ENCODE assay signal across 8 cellular contexts in the genomic region with DNA sequence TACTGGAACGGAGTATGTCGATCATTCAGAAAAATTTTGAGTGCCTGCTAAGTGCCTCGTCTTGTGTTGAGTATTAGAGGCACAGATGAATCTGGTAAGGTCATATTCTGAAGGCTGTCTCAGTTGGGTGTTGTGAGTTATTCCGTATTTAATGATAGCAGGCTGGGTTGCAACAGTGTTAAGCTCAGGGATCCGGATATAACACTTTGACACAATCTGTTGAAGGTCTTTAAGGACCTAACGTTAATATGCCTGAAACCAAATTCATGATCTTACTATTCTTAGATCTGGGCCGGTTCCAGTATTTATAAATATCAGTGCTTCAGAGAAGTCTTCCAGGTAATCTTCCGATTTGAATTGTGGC. TPM values are rescaled to one million over a fixed set of nuclear protein-coding genes. Genes with fewer than 3 reads are reported as not detected.
DNase-seq lines count a peak whose midpoint lies in the region; ATAC-seq, FAIRE-seq and TF ChIP-seq lines count a peak whose summit lies in the region.

No MANE protein-coding gene starts in this region.

- peaks cover 10% of the 10 kb centered on the region for H3K36me3 ChIP-seq in bronchial epithelial cell (ENCODE audit: control insufficient read depth, insufficient read depth, low read length)

- DNase-seq in stimulated activated naive CD8-positive, alpha-beta T cell treated with anti-CD3 and anti-CD28 coated beads, Interleukin-15, Interleukin-2, amounts not matched to agents 100 U/mL and 50 U/mL, for 24 hours = no peak
- no peak for DNase-seq in bronchial epithelial cell (ENCODE audit: low read depth)
- DNase-seq in mesothelial cell of epicardium (ENCODE audit: low spot score in 2 of 2, unreplicated experiment in 2 of 2) = no peak
- DNase-seq in epidermal melanocyte (ENCODE audit: insufficient read length, low spot score) = no peak
- DNase-seq in NCI-H1417 treated with DMSO at 0.1 percent for 48 hours (lab: John Stamatoyannopoulos, UW) = no peak

- H3K36me3 Mint-ChIP-seq in stimulated activated naive CD8-positive, alpha-beta T cell treated with anti-CD3 and anti-CD28 coated beads, Interleukin-15, Interleukin-2, amounts not matched to agents 100 ng/mL and 50 ng/mL, for 24 hours (ENCODE audit: low read depth) = peaks cover 62% of the 10 kb centered on the region
- H3K36me3 Mint-ChIP-seq in mesothelial cell of epicardium = peaks cover 26% of the 10 kb centered on the region

- no peak for FAIRE-seq in bronchial epithelial cell (lab: Jason Lieb, UNC)

- H3K9me3 Mint-ChIP-seq in stimulated activated naive CD8-positive, alpha-beta T cell treated with anti-CD3 and anti-CD28 coated beads, Interleukin-15, Interleukin-2, amounts not matched to agents 100 ng/mL and 50 ng/mL, for 24 hours = no peaks in the 10 kb centered on the region
- H3K9me3 Mint-ChIP-seq in mesothelial cell of epicardium = no peaks in the 10 kb centered on the region

- H3K4me3 ChIP-seq in bronchial epithelial cell (ENCODE audit: low read depth, low read length) = peak overlapping the region; percentile 85

- H3K27me3 ChIP-seq in bronchial epithelial cell (ENCODE audit: control insufficient read depth, insufficient read depth, low read length) = no peaks in the 10 kb centered on the region

- H3K27me3 Mint-ChIP-seq in stimulated activated naive CD8-positive, alpha-beta T cell treated with anti-CD3 and anti-CD28 coated beads, Interleukin-15, Interleukin-2, amounts not matched to agents 100 ng/mL and 50 ng/mL, for 24 hours = no peaks in the 10 kb centered on the region
- no peaks in the 10 kb centered on the region for H3K27me3 Mint-ChIP-seq in mesothelial cell of epicardium (ENCODE audit: low read depth)

- ATAC-seq in stimulated activated naive CD8-positive, alpha-beta T cell treated with anti-CD3 and anti-CD28 coated beads, Interleukin-15, Interleukin-2, amounts not matched to agents 100 U/mL and 50 U/mL, for 24 hours = no peak
- ATAC-seq in GM18873 (IDR thresholded peaks at IDR 0.05; ENCODE audit: low FRiP score, unreplicated experiment) = no peak
- no peak for ATAC-seq in HG03025 (IDR thresholded peaks at IDR 0.05; ENCODE audit: low FRiP score, unreplicated experiment)

- H3K4me3 Mint-ChIP-seq in stimulated activated naive CD8-positive, alpha-beta T cell treated with anti-CD3 and anti-CD28 coated beads, Interleukin-15, Interleukin-2, amounts not matched to agents 100 ng/mL and 50 ng/mL, for 24 hours = peak overlapping the region; percentile 100
- peak overlapping the region; percentile 100 for H3K4me3 Mint-ChIP-seq in mesothelial cell of epicardium

- H3K4me1 Mint-ChIP-seq in stimulated activated naive CD8-positive, alpha-beta T cell treated with anti-CD3 and anti-CD28 coated beads, Interleukin-15, Interleukin-2, amounts not matched to agents 100 ng/mL and 50 ng/mL, for 24 hours (ENCODE audit: low read depth) = peaks cover 54% of the 10 kb centered on the region
- H3K4me1 Mint-ChIP-seq in mesothelial cell of epicardium = peaks cover 28% of the 10 kb centered on the region

- no peak for TF ChIP-seq CTCF in bronchial epithelial cell (IDR thresholded peaks at IDR 0.05; ENCODE audit: insufficient read depth, low read length, severe bottlenecking)
- TF ChIP-seq CTCF in mesothelial cell of epicardium (IDR thresholded peaks at IDR 0.05; ENCODE audit: unreplicated experiment) = no peak

- peak overlapping the region; percentile 97 for H3K27ac Mint-ChIP-seq in stimulated activated naive CD8-positive, alpha-beta T cell treated with anti-CD3 and anti-CD28 coated beads, Interleukin-15, Interleukin-2, amounts not matched to agents 100 ng/mL and 50 ng/mL, for 24 hours
- H3K27ac Mint-ChIP-seq in mesothelial cell of epicardium = peak overlapping the region; percentile 99

RNA-seq across cellular contexts. Expression of a gene that starts 0.6 kb away (rescaled TPM):
- 6.6 and 8.7 TPM in 2 replicates for total RNA-seq in bronchial epithelial cell
- total RNA-seq in mesothelial cell of epicardium = 54.9 to 55.9 TPM (median 55.6 TPM) in 3 replicates

RNA-seq across cellular contexts. Expression of a gene that starts 0.7 kb away (rescaled TPM):
- total RNA-seq in bronchial epithelial cell (0.26 TPM in 2 replicates), mesothelial cell of epicardium (4.4 to 4.7 TPM (median 4.5 TPM) in 3 replicates)

RNA-seq across cellular contexts. Expression of a gene that starts 39.0 kb away (rescaled TPM):
- 26.0 and 32.4 TPM in 2 replicates for total RNA-seq in bronchial epithelial cell
- 33.2 to 33.4 TPM (median 33.2 TPM) in 3 replicates for total RNA-seq in mesothelial cell of epicardium
